ENCODE assay signal across 22 cellular contexts in genomic region chr19:34402074-34402600, GRCh38. TPM values are rescaled to one million over a fixed set of nuclear protein-coding genes. Genes with fewer than 3 reads are reported as not detected.
DNase-seq lines count a peak whose midpoint lies in the region; ATAC-seq and TF ChIP-seq lines count a peak whose summit lies in the region.
"Had no signal": no experiment of that assay in that cellular context is flagged by ENCODE, and none has a peak within 500 bp of the region (broad histone marks: within the 10 kb centered on the region; RNA-seq: fewer than 3 reads in every experiment).

No MANE protein-coding gene starts in this region.

- no peak overlapping the region for H3K4me3 Mint-ChIP-seq in activated CD8-positive, alpha-beta memory T cell treated with anti-CD3 and anti-CD28 coated beads, Interleukin-2, amount 10 ng/mL, durations not matched to agents 7 days and 5 days
- H3K4me3 Mint-ChIP-seq: CD14-positive monocyte, nephron progenitor cell had no signal

- H3K79me2 ChIP-seq in smooth muscle cell (ENCODE audit: low read depth): peaks cover 3% of the 10 kb centered on the region

- no peak for TF ChIP-seq POLR2A in sigmoid colon (IDR thresholded peaks at IDR 0.05)

- WGBS in smooth muscle cell (ENCODE audit: low lambda C conversion rate): 95% methylated on average over 8 of the region's 8 CpGs
- WGBS in sigmoid colon, 2 donors: 16 to 75% methylated on average over 8 of the region's 8 CpGs

- H3K36me3 ChIP-seq in colonic mucosa (no peaks in the 10 kb centered on the region), smooth muscle cell (ENCODE audit: low read depth) (no peaks in the 10 kb centered on the region), sigmoid colon (peaks cover 11 to 39% (median 20%) of the 10 kb centered on the region in 4 donors)
- H3K36me3 ChIP-seq: prostate gland had no signal

- H3F3A ChIP-seq in smooth muscle cell (ENCODE audit: low read depth): no peaks in the 10 kb centered on the region

- no peaks in the 10 kb centered on the region for H3K27me3 ChIP-seq in colonic mucosa
- H3K27me3 ChIP-seq in smooth muscle cell (ENCODE audit: low read depth): no peaks in the 10 kb centered on the region
- no peaks in the 10 kb centered on the region for H3K27me3 ChIP-seq in sigmoid colon
- H3K27me3 ChIP-seq: brain microvascular endothelial cell, tibial artery had no signal

- H3K9me3 ChIP-seq in colonic mucosa (no peaks in the 10 kb centered on the region), smooth muscle cell (replicated peaks; ENCODE audit: low read depth) (no peaks in the 10 kb centered on the region), sigmoid colon (no peaks in the 10 kb centered on the region)
- H3K9me3 ChIP-seq: prostate gland, SK-N-SH, tibial artery had no signal

- peaks cover 34% of the 10 kb centered on the region for H3K36me3 Mint-ChIP-seq in activated CD8-positive, alpha-beta memory T cell treated with anti-CD3 and anti-CD28 coated beads, Interleukin-2, amount 10 ng/mL, durations not matched to agents 7 days and 5 days

- CTCF ChIA-PET in activated CD8-positive, alpha-beta memory T cell treated with anti-CD3 and anti-CD28 coated beads, Interleukin-2, amount 10 ng/mL, durations not matched to agents 7 days and 5 days (lab: Charles Lee): no interaction called here

- H3K9me3 Mint-ChIP-seq in activated CD8-positive, alpha-beta memory T cell treated with anti-CD3 and anti-CD28 coated beads, Interleukin-2, amount 10 ng/mL, durations not matched to agents 7 days and 5 days (ENCODE audit: low read depth): no peaks in the 10 kb centered on the region
- H3K9me3 Mint-ChIP-seq: CD14-positive monocyte, nephron progenitor cell had no signal

- peaks cover 5% of the 10 kb centered on the region for H4K20me1 ChIP-seq in smooth muscle cell (ENCODE audit: low read depth)

- no peak for DNase-seq in activated CD8-positive, alpha-beta memory T cell treated with anti-CD3 and anti-CD28 coated beads, Interleukin-2, amount 10 ng/mL, durations not matched to agents 7 days and 5 days
- no peak for DNase-seq in activated CD8-positive, alpha-beta memory T cell treated with anti-CD3 and anti-CD28 coated beads, Interleukin-2, amount 50 U/mL, for 48 hours
- DNase-seq in NCI-H2196 treated with DMSO at 0.1 percent for 48 hours (lab: John Stamatoyannopoulos, UW; ENCODE audit: unreplicated experiment) (peak; percentile 17), colonic mucosa (peak; percentile 47), smooth muscle cell (lab: John Stamatoyannopoulos, UW; ENCODE audit: unreplicated experiment) (no peak), NCI-H1105 treated with DMSO at 0.1 percent for 48 hours (lab: John Stamatoyannopoulos, UW) (no peak), sigmoid colon (no peak)
- DNase-seq: activated CD4-positive, CD25-positive, alpha-beta regulatory T cell treated with anti-CD3 and anti-CD28 coated beads, Interleukin-2, amount 50 U/mL, for 72 hours; activated effector memory CD4-positive, alpha-beta T cell treated with Interleukin-2 at 50 U/mL for 16 hours; brain microvascular endothelial cell; cortex of kidney; GF-D8; glutamatergic neuron; NCI-H1417; nephron progenitor cell; SK-N-SH; stimulated activated naive CD4-positive, alpha-beta T cell; T1000; tibial artery had no signal

- H3K9ac ChIP-seq in colonic mucosa (ENCODE audit: low read depth in 2 of 2, low read length in 2 of 2) (no peak overlapping the region), smooth muscle cell (ENCODE audit: low read depth) (no peak overlapping the region)
- H3K9ac ChIP-seq: SK-N-SH had no signal

- no peaks in the 10 kb centered on the region for H3K4me1 ChIP-seq in colonic mucosa
- no peaks in the 10 kb centered on the region for H3K4me1 ChIP-seq in smooth muscle cell (ENCODE audit: low read depth)
- peaks cover 0 to 12% (median 6%) of the 10 kb centered on the region in 4 donors for H3K4me1 ChIP-seq in sigmoid colon
- H3K4me1 ChIP-seq: prostate gland had no signal

- peaks cover 12% of the 10 kb centered on the region for H3K4me1 Mint-ChIP-seq in activated CD8-positive, alpha-beta memory T cell treated with anti-CD3 and anti-CD28 coated beads, Interleukin-2, amount 10 ng/mL, durations not matched to agents 7 days and 5 days

- H3K27ac ChIP-seq in colonic mucosa (peak overlapping the region; percentile 51), smooth muscle cell (ENCODE audit: low read depth) (peak overlapping the region; percentile 10), sigmoid colon (no peak overlapping the region)
- H3K27ac ChIP-seq: brain microvascular endothelial cell, prostate gland, tibial artery had no signal

- H3K27ac Mint-ChIP-seq in activated CD8-positive, alpha-beta memory T cell treated with anti-CD3 and anti-CD28 coated beads, Interleukin-2, amount 10 ng/mL, durations not matched to agents 7 days and 5 days: peak overlapping the region; percentile 24
- H3K27ac Mint-ChIP-seq: nephron progenitor cell had no signal

- H3K27me3 Mint-ChIP-seq in activated CD8-positive, alpha-beta memory T cell treated with anti-CD3 and anti-CD28 coated beads, Interleukin-2, amount 10 ng/mL, durations not matched to agents 7 days and 5 days: no peaks in the 10 kb centered on the region

- TF ChIP-seq CTCF in colonic mucosa (IDR thresholded peaks at IDR 0.05) (no peak), smooth muscle cell (IDR thresholded peaks at IDR 0.05; ENCODE audit: borderline replicate concordance, insufficient read depth, poor library complexity, severe bottlenecking) (no peak), sigmoid colon (IDR thresholded peaks at IDR 0.05) (no peak)

- intact Hi-C loops in colonic mucosa (cut with DNase I) (no loop called here), sigmoid colon (cut with DNase I) (no loop called here)

- no peak overlapping the region for H3K4me3 ChIP-seq in colonic mucosa
- H3K4me3 ChIP-seq in smooth muscle cell: no peak overlapping the region
- H3K4me3 ChIP-seq in sigmoid colon: no peak overlapping the region
- H3K4me3 ChIP-seq: prostate gland, tibial artery had no signal

- no peak overlapping the region for H2AFZ ChIP-seq in smooth muscle cell (ENCODE audit: low read depth)

- no peak for TF ChIP-seq EP300 in sigmoid colon (IDR thresholded peaks at IDR 0.05)

- H3K4me2 ChIP-seq in smooth muscle cell: no peak overlapping the region
- H3K4me2 ChIP-seq: SK-N-SH had no signal

- ATAC-seq in activated CD8-positive, alpha-beta memory T cell treated with anti-CD3 and anti-CD28 coated beads, Interleukin-2, amount 10 ng/mL, durations not matched to agents 7 days and 5 days: no peak
- ATAC-seq in HG03039 (IDR thresholded peaks at IDR 0.05; ENCODE audit: unreplicated experiment): no peak

RNA-seq across cellular contexts. Expression of gene PDCD2L, which starts 2.1 kb away (rescaled TPM):
- 10 to 100 TPM; 11.2 to 19.6 TPM for total RNA-seq in activated CD8-positive, alpha-beta memory T cell treated with anti-CD3 and anti-CD28 coated beads, Interleukin-2, amount 10 ng/mL, durations not matched to agents 7 days and 5 days
- total RNA-seq in colonic mucosa (1 to 10 TPM; 5.9 to 9.9 TPM), smooth muscle cell (6.0 and 14.5 TPM in 2 replicates), sigmoid colon (10 to 100 TPM in 3 of 4 donors, 1 to 10 TPM in 1; 8.0 to 14.8 (median 13.9) TPM)
- polyA plus RNA-seq in smooth muscle cell (4.3 and 4.4 TPM in 2 replicates), sigmoid colon (10 to 100 TPM in 1 of 3 donors, 1 to 10 TPM in 2; 6.0 to 12.1 (median 7.2) TPM)

RNA-seq across cellular contexts. Expression of gene UBA2, which starts 26.0 kb away (rescaled TPM):
- total RNA-seq in activated CD8-positive, alpha-beta memory T cell treated with anti-CD3 and anti-CD28 coated beads, Interleukin-2, amount 10 ng/mL, durations not matched to agents 7 days and 5 days: 100 to 1,000 TPM; 123 to 139 TPM
- total RNA-seq in colonic mucosa: 10 to 100 TPM; 53.7 to 64.4 TPM
- 129 and 139 TPM in 2 replicates for total RNA-seq in smooth muscle cell
- 66.7 and 77.7 TPM in 2 replicates for polyA plus RNA-seq in smooth muscle cell
- total RNA-seq in sigmoid colon: 10 to 100 TPM; 55.7 to 99.4 (median 71.8) TPM
- polyA plus RNA-seq in sigmoid colon: 10 to 100 TPM; 31.8 to 58.5 (median 34.9) TPM

RNA-seq across cellular contexts. Expression of gene GPI, which starts 37.1 kb away (rescaled TPM):
- 100 to 1,000 TPM; 501 to 600 TPM for total RNA-seq in activated CD8-positive, alpha-beta memory T cell treated with anti-CD3 and anti-CD28 coated beads, Interleukin-2, amount 10 ng/mL, durations not matched to agents 7 days and 5 days
- total RNA-seq in colonic mucosa (100 to 1,000 TPM; 470 to 592 TPM), smooth muscle cell (113 and 132 TPM in 2 replicates), sigmoid colon (100 to 1,000 TPM; 117 to 209 (median 157) TPM)
- polyA plus RNA-seq in smooth muscle cell (223 and 233 TPM in 2 replicates), sigmoid colon (100 to 1,000 TPM in 1 of 3 donors, 10 to 100 TPM in 2; 73.9 to 203 (median 89.7) TPM)

Comparison
In these comparisons a context has a peak if more than half of its experiments do, and no peak if none do; other contexts are left out.
1. DNase-seq: peak in NCI-H2196 treated with DMSO at 0.1 percent for 48 hours (single experiment) and colonic mucosa (single experiment); none in activated CD8-positive, alpha-beta memory T cell treated with anti-CD3 and anti-CD28 coated beads, Interleukin-2, amount 10 ng/mL, durations not matched to agents 7 days and 5 days (single experiment), activated CD8-positive, alpha-beta memory T cell treated with anti-CD3 and anti-CD28 coated beads, Interleukin-2, amount 50 U/mL, for 48 hours (single experiment), smooth muscle cell (single experiment), NCI-H1105 treated with DMSO at 0.1 percent for 48 hours (single experiment) and sigmoid colon (single experiment).
2. H3K27ac ChIP-seq: peak in colonic mucosa (single experiment) and smooth muscle cell (single experiment); none in sigmoid colon (0 of 4).